8 cellular contexts compared by ENCODE assay signal in the genomic region with DNA sequence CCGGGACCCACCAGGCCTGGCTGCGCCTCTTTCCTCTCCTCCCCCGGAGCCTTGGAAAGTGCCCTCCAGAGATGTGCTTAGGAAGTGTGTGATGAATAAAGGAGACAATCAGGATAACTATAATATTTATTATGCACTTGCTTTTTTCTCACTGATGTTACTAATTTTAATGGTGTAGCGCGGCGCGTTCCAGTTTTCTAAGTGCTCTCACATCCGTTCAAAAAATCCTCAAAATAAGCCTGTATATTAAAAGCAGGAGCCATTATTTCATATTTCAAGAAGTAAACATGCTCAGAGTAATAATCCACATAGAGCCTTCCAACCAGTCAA. TPM values are rescaled to one million over a fixed set of nuclear protein-coding genes. Genes with fewer than 3 reads are reported as not detected.
DNase-seq lines count a peak whose midpoint lies in the region; ATAC-seq, FAIRE-seq and TF ChIP-seq lines count a peak whose summit lies in the region.

No MANE protein-coding gene starts in this region.

- H4K20me1 ChIP-seq in Karpas-422 (ENCODE audit: insufficient read depth, low read depth, low read length) = no peaks in the 10 kb centered on the region

- CTCF ChIA-PET in Calu3 (lab: Charles Lee) = no interaction called here

- H3K4me2 ChIP-seq in Karpas-422 (ENCODE audit: low read depth, low read length, poor library complexity, severe bottlenecking) = peak overlapping the region; percentile 98

- H3K36me3 ChIP-seq in Karpas-422 (ENCODE audit: insufficient read depth, low read length) = no peaks in the 10 kb centered on the region

- peaks cover 15% of the 10 kb centered on the region for H3K4me1 ChIP-seq in Karpas-422 (ENCODE audit: low read length)

- H3K27ac ChIP-seq in Karpas-422 (ENCODE audit: low read length) = no peak overlapping the region

- BruUV-seq in Calu3 (replicated peaks; lab: Mats Ljungman, UMichigan) = no TSS peak

- intact Hi-C loops in Calu3 (cut with micrococcal nuclease; ENCODE audit: unreplicated experiment) = loop anchor here (2.0 kb wide), 1 partner anchor 58 kb away; a partner anchor contains a TSS

- no peaks in the 10 kb centered on the region for H3K9me3 ChIP-seq in Karpas-422 (ENCODE audit: low read length)

- peaks cover 14% of the 10 kb centered on the region for H3K4me1 Mint-ChIP-seq in Calu3 (ENCODE audit: low read depth, unreplicated experiment)
- peaks cover 7 to 24% (median 12%) of the 10 kb centered on the region in 3 donors for H3K4me1 Mint-ChIP-seq in naive B cell

- no peak for FAIRE-seq in H54 (lab: Jason Lieb, UNC)

- TF ChIP-seq POLR2A in H54 (IDR thresholded peaks at IDR 0.05; ENCODE audit: low read depth, low read length) = no peak

- H3K4me3 ChIP-seq in Karpas-422 (ENCODE audit: low read length) (peak overlapping the region; percentile 97), choroid plexus epithelial cell (ENCODE audit: low read depth, low read length) (peak overlapping the region; percentile 90)

- H3K9me3 Mint-ChIP-seq in Calu3 (ENCODE audit: low read depth, unreplicated experiment) (no peaks in the 10 kb centered on the region), naive B cell (no peaks in the 10 kb centered on the region)

- H3K9ac ChIP-seq in Karpas-422 (ENCODE audit: low read length) = peak overlapping the region; percentile 93

- H3K36me3 Mint-ChIP-seq in Calu3 (ENCODE audit: insufficient read depth, unreplicated experiment) = peaks cover 26% of the 10 kb centered on the region
- peaks cover under 1 to 1% of the 10 kb centered on the region in 2 donors for H3K36me3 Mint-ChIP-seq in naive B cell

- peak overlapping the region; percentile 69 for H2AFZ ChIP-seq in Karpas-422 (ENCODE audit: low read length)

- H3K27me3 Mint-ChIP-seq in Calu3 (ENCODE audit: unreplicated experiment) = no peaks in the 10 kb centered on the region
- no peaks in the 10 kb centered on the region for H3K27me3 Mint-ChIP-seq in naive B cell

- TF ChIP-seq CTCF in Calu3 (IDR thresholded peaks at IDR 0.05; ENCODE audit: unreplicated experiment) = no peak
- no peak for TF ChIP-seq CTCF in choroid plexus epithelial cell (conservative IDR thresholded peaks at IDR 0.05; ENCODE audit: low read depth, low read length)

- H3K9me2 ChIP-seq in Karpas-422 (replicated peaks; ENCODE audit: insufficient read depth, low read length) = no peaks in the 10 kb centered on the region

- H3K4me3 Mint-ChIP-seq in Calu3 (ENCODE audit: low read depth, unreplicated experiment) (peak overlapping the region; percentile 82), naive B cell (peak overlapping the region; percentile 83 to 98 (median 90))

- ATAC-seq in naive B cell (ENCODE audit: low read depth in 2 of 2) (no peak), HG02798 (IDR thresholded peaks at IDR 0.05; ENCODE audit: poor library complexity, unreplicated experiment) (no peak), GM18520 (IDR thresholded peaks at IDR 0.05; ENCODE audit: unreplicated experiment) (no peak)

- no peak for DNase-seq in Calu3
- no peak for DNase-seq in Karpas-422
- DNase-seq in choroid plexus epithelial cell (ENCODE audit: low read depth) = peak; percentile 38
- no peak for DNase-seq in naive B cell
- no peak for DNase-seq in NCI-H510A (lab: John Stamatoyannopoulos, UW)
- DNase-seq in H54 (ENCODE audit: insufficient read length, low spot score) = no peak

- H3K27me3 ChIP-seq in Karpas-422 (ENCODE audit: low read length) = no peaks in the 10 kb centered on the region

- H3K27ac Mint-ChIP-seq in Calu3 (ENCODE audit: unreplicated experiment) = peak overlapping the region; percentile 84
- H3K27ac Mint-ChIP-seq in naive B cell = peak overlapping the region; percentile 86 to 97 (median 94)

- H3K79me2 ChIP-seq in Karpas-422 (ENCODE audit: low read length) = peaks cover 13% of the 10 kb centered on the region

RNA-seq across cellular contexts. Expression of a gene that starts 0.9 kb away (rescaled TPM):
- 37.6 and 44.4 TPM in 2 replicates for total RNA-seq in Calu3 (2022)
- total RNA-seq in Karpas-422 (2014; rRNA removed; shearing (Covaris generic); ENCODE audit: low replicate concordance) = 30.7 and 44.4 TPM in 2 replicates
- polyA plus RNA-seq in naive B cell (ENCODE audit: low read depth in 6 of 6) = 10 to 100 TPM; 41.2 to 59.4 (median 50.1) TPM

RNA-seq across cellular contexts. Expression of a gene that starts 57.8 kb away (rescaled TPM):
- total RNA-seq in Calu3 (2022) = 44.4 and 47.2 TPM in 2 replicates
- total RNA-seq in Karpas-422 (2014; rRNA removed; shearing (Covaris generic); ENCODE audit: low replicate concordance) = 28.3 and 34.3 TPM in 2 replicates
- 100 to 1,000 TPM in 3 of 6 donors, 10 to 100 TPM in 3; 93.4 to 119 (median 101) TPM for polyA plus RNA-seq in naive B cell (ENCODE audit: low read depth in 6 of 6)
